1 cellular context compared by ENCODE assay signal in genomic region chr11:61969391-61969758, GRCh38.
TF ChIP-seq lines count a peak whose summit lies in the region.

No MANE protein-coding gene starts in this region.

TF ChIP-seq in K562, 482 proteins besides CTCF, POLR2A, EP300 and RAD21 (continued from another document):
- TF ChIP-seq, protein P1, sequence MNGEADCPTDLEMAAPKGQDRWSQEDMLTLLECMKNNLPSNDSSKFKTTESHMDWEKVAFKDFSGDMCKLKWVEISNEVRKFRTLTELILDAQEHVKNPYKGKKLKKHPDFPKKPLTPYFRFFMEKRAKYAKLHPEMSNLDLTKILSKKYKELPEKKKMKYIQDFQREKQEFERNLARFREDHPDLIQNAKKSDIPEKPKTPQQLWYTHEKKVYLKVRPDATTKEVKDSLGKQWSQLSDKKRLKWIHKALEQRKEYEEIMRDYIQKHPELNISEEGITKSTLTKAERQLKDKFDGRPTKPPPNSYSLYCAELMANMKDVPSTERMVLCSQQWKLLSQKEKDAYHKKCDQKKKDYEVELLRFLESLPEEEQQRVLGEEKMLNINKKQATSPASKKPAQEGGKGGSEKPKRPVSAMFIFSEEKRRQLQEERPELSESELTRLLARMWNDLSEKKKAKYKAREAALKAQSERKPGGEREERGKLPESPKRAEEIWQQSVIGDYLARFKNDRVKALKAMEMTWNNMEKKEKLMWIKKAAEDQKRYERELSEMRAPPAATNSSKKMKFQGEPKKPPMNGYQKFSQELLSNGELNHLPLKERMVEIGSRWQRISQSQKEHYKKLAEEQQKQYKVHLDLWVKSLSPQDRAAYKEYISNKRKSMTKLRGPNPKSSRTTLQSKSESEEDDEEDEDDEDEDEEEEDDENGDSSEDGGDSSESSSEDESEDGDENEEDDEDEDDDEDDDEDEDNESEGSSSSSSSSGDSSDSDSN (IDR thresholded peaks at IDR 0.05; ENCODE audit: borderline replicate concordance in 1 of 2, low read depth in 2 of 2, low read length in 2 of 2): no peak
- TF ChIP-seq KLF16 (IDR thresholded peaks at IDR 0.05) (no peak), MIER1 (IDR thresholded peaks at IDR 0.05; ENCODE audit: low read depth) (0 out of 2 replicates have a peak, but pooled peaks have one; percentile 18), SMARCA4 (IDR thresholded peaks at IDR 0.05) (0 out of 2 replicates have a peak, but pooled peaks have one; percentile 6), SRF (CRISPR knock-in tag; IDR thresholded peaks at IDR 0.05) (no peak), TEAD4 (IDR thresholded peaks at IDR 0.05; ENCODE audit: low read length) (no peak), TEAD4 (CRISPR knock-in tag; IDR thresholded peaks at IDR 0.05; ENCODE audit: borderline replicate concordance) (no peak), BRD9 (IDR thresholded peaks at IDR 0.05; ENCODE audit: low read depth, partially characterized antibody) (peak; percentile 45), ZC3H4 (CRISPR knock-in tag; IDR thresholded peaks at IDR 0.05; ENCODE audit: borderline replicate concordance) (no peak), NEUROD1 (IDR thresholded peaks at IDR 0.05; ENCODE audit: borderline replicate concordance, low read depth, low read length, partially characterized antibody) (no peak), RBBP5 (IDR thresholded peaks at IDR 0.05; ENCODE audit: borderline replicate concordance, insufficient read depth, low read length, poor library complexity, severe bottlenecking) (peak; percentile 30), MLLT1 (IDR thresholded peaks at IDR 0.05) (peak; percentile 74 to 84; a peak in 3 of 4 replicates), ZNF3 (CRISPR knock-in tag; IDR thresholded peaks at IDR 0.05) (no peak), NBN (IDR thresholded peaks at IDR 0.05; ENCODE audit: low read depth) (peak; percentile 37; the same call in 1 of the 2 replicates), ELF4 (CRISPR knock-in tag; IDR thresholded peaks at IDR 0.05) (0 out of 2 replicates have a peak, but pooled peaks have one; percentile 9), ZNF277 (CRISPR knock-in tag; IDR thresholded peaks at IDR 0.05; ENCODE audit: borderline replicate concordance) (no peak)
TF ChIP-seq in K562: peak in this region for 15.
